In genomic region chr3:60307800-60308199, GRCh38 we compare ENCODE assay signal across 1 cellular context.
TF ChIP-seq lines count a peak whose summit lies in the region.

No MANE protein-coding gene starts in this region.

TF ChIP-seq in K562, 482 proteins besides CTCF, POLR2A, EP300 and RAD21 (continues in another document):
- peak; percentile 61; the same call in 1 of the 2 replicates for TF ChIP-seq ARID3A (IDR thresholded peaks at IDR 0.05; ENCODE audit: borderline replicate concordance, low read depth, low read length)
- peak; percentile 92 for TF ChIP-seq NFE2 (IDR thresholded peaks at IDR 0.05; ENCODE audit: low read depth)
- TF ChIP-seq SOX6 (IDR thresholded peaks at IDR 0.05), result peak; percentile 93
- no peak for TF ChIP-seq ZNF398 (CRISPR knock-in tag; IDR thresholded peaks at IDR 0.05)
- TF ChIP-seq KDM1A (IDR thresholded peaks at IDR 0.05), result peak in 1 of 2 experiments; percentile 28; a peak in 1 of 4 replicates
- peak; percentile 76 for TF ChIP-seq MAFF (IDR thresholded peaks at IDR 0.05; ENCODE audit: low read length)
- TF ChIP-seq SRSF7 (optimal IDR thresholded peaks at IDR 0.05; ENCODE audit: low read depth, low read length), result no peak
- peak; percentile 83 for TF ChIP-seq MAFG (tag; conservative IDR thresholded peaks at IDR 0.05)
- TF ChIP-seq C11orf30 (IDR thresholded peaks at IDR 0.05; ENCODE audit: low read depth), result peak; percentile 93
- no peak for TF ChIP-seq BDP1 (IDR thresholded peaks at IDR 0.05; ENCODE audit: insufficient read depth, insufficient read length)
- TF ChIP-seq CBFA2T3 (IDR thresholded peaks at IDR 0.05), result peak; percentile 59
- TF ChIP-seq CREM (IDR thresholded peaks at IDR 0.05; ENCODE audit: low read depth), result 0 out of 2 replicates have a peak, but pooled peaks have one; percentile 19
- peak; percentile 54; the same call in 1 of the 2 replicates for TF ChIP-seq CTBP1 (IDR thresholded peaks at IDR 0.05; ENCODE audit: borderline replicate concordance)
- no peak for TF ChIP-seq ZNF609 (CRISPR knock-in tag; IDR thresholded peaks at IDR 0.05; ENCODE audit: borderline replicate concordance)
- TF ChIP-seq DPF2 (IDR thresholded peaks at IDR 0.05), result 0 out of 2 replicates have a peak, but pooled peaks have one; percentile 53
- 0 out of 2 replicates have a peak, but pooled peaks have one; percentile 50 for TF ChIP-seq SMARCE1 (IDR thresholded peaks at IDR 0.05)
- peak in 1 of 2 experiments; percentile 86; a peak in 1 of 4 replicates for TF ChIP-seq RCOR1 (IDR thresholded peaks at IDR 0.05; ENCODE audit: borderline replicate concordance in 1 of 2, low read depth in 2 of 2, low read length in 2 of 2)
- no peak for TF ChIP-seq ZBTB34 (CRISPR knock-in tag; IDR thresholded peaks at IDR 0.05)
- TF ChIP-seq POLR2AphosphoS5 (IDR thresholded peaks at IDR 0.05; ENCODE audit: control insufficient read depth, insufficient read depth, low read depth, low read length), result no peak
- TF ChIP-seq ESRRA (IDR thresholded peaks at IDR 0.05; ENCODE audit: borderline replicate concordance, low read depth), result 0 out of 2 replicates have a peak, but pooled peaks have one; percentile 24
- TF ChIP-seq E2F4 (CRISPR knock-in tag; IDR thresholded peaks at IDR 0.05; ENCODE audit: low read depth), result no peak
- TF ChIP-seq LCOR (CRISPR knock-in tag; IDR thresholded peaks at IDR 0.05), result no peak
- 0 out of 2 replicates have a peak, but pooled peaks have one; percentile 19 for TF ChIP-seq NCOR1 (IDR thresholded peaks at IDR 0.05)
- peak; percentile 20; the same call in 1 of the 2 replicates for TF ChIP-seq L3MBTL2 (IDR thresholded peaks at IDR 0.05)
- no peak for TF ChIP-seq NFYB (IDR thresholded peaks at IDR 0.05; ENCODE audit: extremely low read depth, insufficient read length)
- TF ChIP-seq JUND (IDR thresholded peaks at IDR 0.05; ENCODE audit: borderline replicate concordance, low read depth, low read length), result peak; percentile 71; the same call in 1 of the 2 replicates
- TF ChIP-seq JUND (tag; IDR thresholded peaks at IDR 0.05; ENCODE audit: borderline replicate concordance, low read depth, low read length), result peak; percentile 49; the same call in 2 of the 3 replicates
- no peak for TF ChIP-seq CREB5 (CRISPR knock-in tag; IDR thresholded peaks at IDR 0.05)
- TF ChIP-seq ZNF316 (IDR thresholded peaks at IDR 0.05), result peak; percentile 94
- no peak for TF ChIP-seq ZNF717 (CRISPR knock-in tag; IDR thresholded peaks at IDR 0.05)
- 0 out of 2 replicates have a peak, but pooled peaks have one; percentile 44 for TF ChIP-seq TEAD4 (IDR thresholded peaks at IDR 0.05; ENCODE audit: low read length)
- no peak for TF ChIP-seq TEAD4 (CRISPR knock-in tag; IDR thresholded peaks at IDR 0.05; ENCODE audit: borderline replicate concordance)
- TF ChIP-seq ZEB2 (IDR thresholded peaks at IDR 0.05), result 0 out of 2 replicates have a peak, but pooled peaks have one; percentile 38
- TF ChIP-seq BACH1 (tag; IDR thresholded peaks at IDR 0.05), result peak; percentile 56; the same call in 1 of the 2 replicates
- peak; percentile 65 for TF ChIP-seq ARID1B (IDR thresholded peaks at IDR 0.05)
- TF ChIP-seq GTF2A2 (tag; IDR thresholded peaks at IDR 0.05), result no peak
- TF ChIP-seq CC2D1A (IDR thresholded peaks at IDR 0.05), result 0 out of 2 replicates have a peak, but pooled peaks have one; percentile 31
- no peak for TF ChIP-seq GMEB1 (CRISPR knock-in tag; IDR thresholded peaks at IDR 0.05)
- no peak for TF ChIP-seq ATF1 (CRISPR knock-in tag; IDR thresholded peaks at IDR 0.05)
- TF ChIP-seq ATF1 (tag; IDR thresholded peaks at IDR 0.05), result 0 out of 2 replicates have a peak, but pooled peaks have one; percentile 26
- TF ChIP-seq ZNF280B (CRISPR knock-in tag; IDR thresholded peaks at IDR 0.05), result no peak
